8 cellular contexts compared by ENCODE assay signal in the genomic region with DNA sequence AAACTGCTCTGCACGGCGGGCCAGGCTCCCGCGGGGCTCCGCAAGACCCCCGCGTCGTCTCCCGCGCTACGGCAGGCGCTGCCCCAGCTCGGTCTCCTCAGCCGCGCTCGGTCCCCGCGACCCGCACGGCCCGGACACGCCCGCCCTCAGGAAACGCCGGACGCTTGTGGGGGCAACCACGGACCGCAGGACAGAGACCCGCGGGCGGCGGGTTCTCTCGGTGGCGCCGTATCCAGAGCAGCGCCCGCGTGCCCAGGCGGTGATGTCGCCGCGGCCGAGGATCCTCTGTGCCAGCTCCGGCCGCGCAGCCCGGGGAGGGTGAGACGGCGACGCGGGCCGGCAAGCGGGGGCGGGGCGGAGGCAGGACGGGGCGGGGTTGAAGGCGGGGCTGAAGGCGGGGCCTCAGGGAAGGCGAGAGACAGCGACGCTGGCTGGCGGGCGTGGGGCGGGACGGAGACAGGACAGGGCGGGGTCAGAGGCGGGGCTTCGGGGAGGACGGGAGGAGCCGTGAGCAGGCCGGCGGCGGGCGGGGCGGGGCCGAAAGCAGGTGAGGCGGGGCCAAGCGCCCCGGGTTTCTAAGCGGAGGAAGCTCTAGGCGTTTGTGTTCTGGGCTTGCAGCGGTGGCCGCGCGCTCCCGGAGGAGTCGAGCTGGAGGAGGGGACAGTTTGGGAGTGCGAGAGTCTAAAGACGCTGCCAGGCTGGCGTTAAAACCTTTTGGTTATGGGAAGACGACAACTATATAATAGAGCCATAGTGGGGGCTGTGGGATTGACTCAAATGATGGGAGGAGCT. TPM values are rescaled to one million over a fixed set of nuclear protein-coding genes. Genes with fewer than 3 reads are reported as not detected.
A peak's percentile ranks its signal among the peaks of the same experiment; 100 is the strongest.
DNase-seq lines count a peak whose midpoint lies in the region; ATAC-seq and TF ChIP-seq lines count a peak whose summit lies in the region.

DSEL (minus strand) TSS at position 289 of the 792 bp plus-strand sequence. CDS start 2,112 bp downstream, outside the sequence.

- H3K36me3 Mint-ChIP-seq in dendritic cell treated with granulocyte-macrophage colony-stimulating factor and Interleukin-4, amounts not matched to agents 40 ng/mL and 50 ng/mL, for 4 days (ENCODE audit: low read depth), result peaks cover 10% of the 10 kb centered on the region

- no peaks in the 10 kb centered on the region for H3K9me3 Mint-ChIP-seq in dendritic cell treated with granulocyte-macrophage colony-stimulating factor and Interleukin-4, amounts not matched to agents 40 ng/mL and 50 ng/mL, for 4 days

- H3K4me3 ChIP-seq in AG09309 (ENCODE audit: control insufficient read depth, low read depth, low read length), result peak within 1 kb of the TSS; percentile 90
- peak within 1 kb of the TSS; percentile 73 to 91 for H3K4me3 ChIP-seq in left lung

- TF ChIP-seq CTCF in AG09309 (IDR thresholded peaks at IDR 0.05; ENCODE audit: control insufficient read depth, insufficient read depth, low read depth, low read length, missing control alignments) (no peak), left lung (IDR thresholded peaks at IDR 0.05) (no peak)

- H3K27ac Mint-ChIP-seq in dendritic cell treated with granulocyte-macrophage colony-stimulating factor and Interleukin-4, amounts not matched to agents 40 ng/mL and 50 ng/mL, for 4 days, result peak within 1 kb of the TSS; percentile 20

- peaks cover 3 to 16% of the 10 kb centered on the region in 2 donors for H3K4me1 ChIP-seq in left lung

- peak; percentile 96 for ATAC-seq in GM19025 (IDR thresholded peaks at IDR 0.05; ENCODE audit: low read depth, unreplicated experiment)
- peak; percentile 98 for ATAC-seq in HG03342 (IDR thresholded peaks at IDR 0.05; ENCODE audit: unreplicated experiment)
- peak; percentile 97 for ATAC-seq in left lung

- peaks cover 20% of the 10 kb centered on the region for H3K4me1 Mint-ChIP-seq in dendritic cell treated with granulocyte-macrophage colony-stimulating factor and Interleukin-4, amounts not matched to agents 40 ng/mL and 50 ng/mL, for 4 days (ENCODE audit: low read depth)

- intact Hi-C loops in dendritic cell treated with granulocyte-macrophage colony-stimulating factor and Interleukin-4, amounts not matched to agents 40 ng/mL and 50 ng/mL, for 4 days (cut with micrococcal nuclease), result loop anchor here (10.0 kb wide), 1 partner anchor 1208 kb away; no protein-coding TSS in a partner anchor
- intact Hi-C loops in left lung (cut with DNase I), result no loop called here

- H3K9me3 ChIP-seq in left lung, result no peaks in the 10 kb centered on the region

- DNase-seq in AG09309 (ENCODE audit: low read depth), result peak; percentile 71
- peak; percentile 79 for DNase-seq in NCI-H446 treated with DMSO at 0.1 percent for 48 hours (lab: John Stamatoyannopoulos, UW)
- peak; percentile 98 to 99 for DNase-seq in activated CD4-positive, alpha-beta T cell treated with anti-CD3 and anti-CD28 coated beads, Interleukin-2, amount 50 U/mL, for 4 hours
- DNase-seq in left lung, result peak; percentile 98 to 99
- peak; percentile 96 for DNase-seq in stimulated activated CD4-positive, alpha-beta T cell treated with anti-CD3 and anti-CD28 coated beads, Interleukin-1b, Interleukin-23, amount 100 ng/mL, for 48 hours

- H3K27me3 Mint-ChIP-seq in dendritic cell treated with granulocyte-macrophage colony-stimulating factor and Interleukin-4, amounts not matched to agents 40 ng/mL and 50 ng/mL, for 4 days, result peaks cover 63% of the 10 kb centered on the region

- peak within 1 kb of the TSS; percentile 92 for H3K4me3 Mint-ChIP-seq in dendritic cell treated with granulocyte-macrophage colony-stimulating factor and Interleukin-4, amounts not matched to agents 40 ng/mL and 50 ng/mL, for 4 days

- peaks cover 0 to 29% of the 10 kb centered on the region in 2 donors for H3K27me3 ChIP-seq in left lung

- H3K36me3 ChIP-seq in left lung, result no peaks in the 10 kb centered on the region

- peak within 1 kb of the TSS; percentile 81 to 91 for H3K27ac ChIP-seq in left lung

RNA-seq across cellular contexts. Expression of gene DSEL, which starts in this region (rescaled TPM):
- total RNA-seq in left lung, result 10 to 100 TPM; 14.2 to 17.3 TPM

Comparison
In these comparisons a context has a peak if more than half of its experiments do, and no peak if none do; other contexts are left out.
1. Peak in every context shown above with its lines: DNase-seq, ATAC-seq, H3K4me3 ChIP-seq and H3K27ac ChIP-seq.